Comparison of ENCODE assay signal across 1 cellular context in the genomic region with DNA sequence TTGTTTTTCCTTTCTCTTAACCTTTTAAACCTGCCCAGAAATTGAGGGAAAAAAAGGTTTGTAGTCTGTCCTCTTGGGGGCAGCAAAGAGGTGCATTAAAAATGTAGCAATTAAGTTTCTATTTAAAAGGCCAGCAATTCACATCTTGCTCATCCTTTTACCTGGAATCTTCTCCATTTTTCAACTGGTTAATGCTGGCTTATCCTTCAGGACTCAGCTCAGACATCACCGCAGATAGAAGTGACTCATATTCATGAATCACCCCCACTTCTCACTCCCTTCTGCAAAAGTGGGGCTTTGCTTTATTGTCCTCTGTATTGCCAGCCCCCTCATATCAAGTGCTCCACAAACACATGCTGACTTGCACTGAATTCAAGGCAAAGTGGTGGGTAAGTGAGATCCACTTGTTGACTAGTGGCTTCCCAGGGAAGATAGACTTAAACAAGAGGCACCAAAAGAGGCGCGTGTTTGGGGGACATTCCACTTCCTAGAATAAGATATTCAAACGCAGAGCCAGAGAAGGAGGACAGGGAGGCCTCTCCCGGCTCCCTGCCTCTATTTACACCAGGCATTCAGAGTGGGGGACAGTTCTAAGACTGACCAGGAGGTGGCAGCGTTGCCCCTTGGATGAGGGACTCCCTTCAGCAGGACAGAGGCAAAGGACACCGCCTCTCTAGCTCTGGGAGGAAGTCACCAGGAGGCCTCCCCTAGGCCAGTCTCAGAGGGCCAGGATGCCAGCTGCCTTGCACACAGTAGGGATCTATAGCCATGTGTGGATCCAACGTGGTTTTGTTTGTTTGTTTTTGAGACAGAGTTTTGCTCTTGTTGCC.
TF ChIP-seq lines count a peak whose summit lies in the region.

No MANE protein-coding gene starts in this region.

TF ChIP-seq in SK-N-SH treated with all-trans-retinoic acid at 6 μM for 48 hours, 23 proteins besides CTCF, POLR2A, EP300 and RAD21 (continued from another document):
- no peak for TF ChIP-seq RARB (CRISPR knock-in tag; IDR thresholded peaks at IDR 0.05)
- TF ChIP-seq, protein P1, sequence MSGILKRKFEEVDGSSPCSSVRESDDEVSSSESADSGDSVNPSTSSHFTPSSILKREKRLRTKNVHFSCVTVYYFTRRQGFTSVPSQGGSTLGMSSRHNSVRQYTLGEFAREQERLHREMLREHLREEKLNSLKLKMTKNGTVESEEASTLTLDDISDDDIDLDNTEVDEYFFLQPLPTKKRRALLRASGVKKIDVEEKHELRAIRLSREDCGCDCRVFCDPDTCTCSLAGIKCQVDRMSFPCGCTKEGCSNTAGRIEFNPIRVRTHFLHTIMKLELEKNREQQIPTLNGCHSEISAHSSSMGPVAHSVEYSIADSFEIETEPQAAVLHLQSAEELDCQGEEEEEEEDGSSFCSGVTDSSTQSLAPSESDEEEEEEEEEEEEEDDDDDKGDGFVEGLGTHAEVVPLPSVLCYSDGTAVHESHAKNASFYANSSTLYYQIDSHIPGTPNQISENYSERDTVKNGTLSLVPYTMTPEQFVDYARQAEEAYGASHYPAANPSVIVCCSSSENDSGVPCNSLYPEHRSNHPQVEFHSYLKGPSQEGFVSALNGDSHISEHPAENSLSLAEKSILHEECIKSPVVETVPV (CRISPR knock-in tag; IDR thresholded peaks at IDR 0.05) = no peak
- no peak for TF ChIP-seq ARNTL (CRISPR knock-in tag; IDR thresholded peaks at IDR 0.05; ENCODE audit: borderline replicate concordance, low read depth)
- no peak for TF ChIP-seq OSR1 (CRISPR knock-in tag; IDR thresholded peaks at IDR 0.05)
- TF ChIP-seq ZC3H10 (CRISPR knock-in tag; IDR thresholded peaks at IDR 0.05) = no peak
- TF ChIP-seq, protein P2, sequence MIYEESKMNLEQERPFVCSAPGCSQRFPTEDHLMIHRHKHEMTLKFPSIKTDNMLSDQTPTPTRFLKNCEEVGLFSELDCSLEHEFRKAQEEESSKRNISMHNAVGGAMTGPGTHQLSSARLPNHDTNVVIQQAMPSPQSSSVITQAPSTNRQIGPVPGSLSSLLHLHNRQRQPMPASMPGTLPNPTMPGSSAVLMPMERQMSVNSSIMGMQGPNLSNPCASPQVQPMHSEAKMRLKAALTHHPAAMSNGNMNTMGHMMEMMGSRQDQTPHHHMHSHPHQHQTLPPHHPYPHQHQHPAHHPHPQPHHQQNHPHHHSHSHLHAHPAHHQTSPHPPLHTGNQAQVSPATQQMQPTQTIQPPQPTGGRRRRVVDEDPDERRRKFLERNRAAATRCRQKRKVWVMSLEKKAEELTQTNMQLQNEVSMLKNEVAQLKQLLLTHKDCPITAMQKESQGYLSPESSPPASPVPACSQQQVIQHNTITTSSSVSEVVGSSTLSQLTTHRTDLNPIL (CRISPR knock-in tag; IDR thresholded peaks at IDR 0.05; ENCODE audit: low read depth) = no peak
- no peak for TF ChIP-seq ZNF565 (CRISPR knock-in tag; conservative IDR thresholded peaks at IDR 0.05; ENCODE audit: low read depth)
- TF ChIP-seq ZFP3 (CRISPR knock-in tag; IDR thresholded peaks at IDR 0.05) = no peak
